ENCODE assay signal across 26 cellular contexts in the genomic region with DNA sequence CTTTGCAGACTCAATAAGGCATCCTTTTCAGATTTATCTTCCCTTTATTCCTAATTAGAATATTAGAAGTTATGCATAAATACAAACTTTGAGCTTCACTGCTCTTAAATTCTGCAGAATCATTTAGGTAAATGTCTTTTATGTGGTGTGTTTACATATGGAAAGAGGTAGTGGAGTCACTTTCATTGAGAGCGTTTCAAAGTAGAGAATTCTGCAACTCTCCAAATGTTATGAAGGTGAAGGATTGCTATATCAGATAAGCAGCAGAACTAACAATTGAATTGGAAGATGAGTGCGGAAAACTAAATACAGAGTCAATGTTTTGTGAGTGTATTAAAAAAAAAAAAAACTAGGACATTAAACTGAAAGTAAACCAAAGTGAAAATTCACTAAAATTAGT. TPM values are rescaled to one million over a fixed set of nuclear protein-coding genes. Genes with fewer than 3 reads are reported as not detected.
"Had no signal": no experiment of that assay in that cellular context is flagged by ENCODE, and none has a peak within 500 bp of the region (broad histone marks: within the 10 kb centered on the region; RNA-seq: fewer than 3 reads in every experiment).

No MANE protein-coding gene starts in this region.

- H3K27me3 ChIP-seq: pancreas, sigmoid colon, spleen, suprapubic skin, tibial artery, upper lobe of right lung had no signal

- H3K36me3 Mint-ChIP-seq: naive thymus-derived CD8-positive, alpha-beta T cell; stimulated activated effector memory CD8-positive, alpha-beta T cell treated with anti-CD3 and anti-CD28 coated beads, Interleukin-12 subunit alpha, Interleukin-12 subunit beta, amount 100 ng/mL, for 72 hours had no signal

- H3K4me3 Mint-ChIP-seq: naive thymus-derived CD8-positive, alpha-beta T cell; nephron; neural crest cell; stimulated activated effector memory CD8-positive, alpha-beta T cell treated with anti-CD3 and anti-CD28 coated beads, Interleukin-12 subunit alpha, Interleukin-12 subunit beta, amount 100 ng/mL, for 72 hours; stimulated activated naive CD8-positive, alpha-beta T cell treated with anti-CD3 and anti-CD28 coated beads, Interleukin-15, Interleukin-2, amounts not matched to agents 100 ng/mL and 50 ng/mL, for 24 hours had no signal

- H3K36me3 ChIP-seq: lower lobe of right lung, pancreas, prostate gland, sigmoid colon, spleen, suprapubic skin, thoracic aorta, tibial artery, upper lobe of right lung had no signal

- H3K27ac Mint-ChIP-seq: nephron; stimulated activated effector memory CD8-positive, alpha-beta T cell treated with anti-CD3 and anti-CD28 coated beads, Interleukin-12 subunit alpha, Interleukin-12 subunit beta, amount 100 ng/mL, for 72 hours; stimulated activated naive CD8-positive, alpha-beta T cell treated with anti-CD3 and anti-CD28 coated beads, Interleukin-15, Interleukin-2, amounts not matched to agents 100 ng/mL and 50 ng/mL, for 24 hours had no signal

- ATAC-seq: left ventricle myocardium superior; lower lobe of right lung; naive thymus-derived CD8-positive, alpha-beta T cell; pancreas; right cardiac atrium; stimulated activated effector memory CD8-positive, alpha-beta T cell treated with anti-CD3 and anti-CD28 coated beads, Interleukin-12 subunit alpha, Interleukin-12 subunit beta, amount 100 ng/mL, for 72 hours; upper lobe of right lung had no signal

- H3K27ac ChIP-seq: lower lobe of right lung, pancreas, prostate gland, sigmoid colon, spleen, suprapubic skin, thoracic aorta, tibial artery, upper lobe of right lung had no signal

- H3K4me1 Mint-ChIP-seq: naive thymus-derived CD8-positive, alpha-beta T cell; nephron; neural crest cell; stimulated activated effector memory CD8-positive, alpha-beta T cell treated with anti-CD3 and anti-CD28 coated beads, Interleukin-12 subunit alpha, Interleukin-12 subunit beta, amount 100 ng/mL, for 72 hours had no signal

- H3K9me3 ChIP-seq: lower lobe of right lung, pancreas, prostate gland, sigmoid colon, spleen, suprapubic skin, thoracic aorta, tibial artery, upper lobe of right lung had no signal

- H3K4me3 ChIP-seq: lower lobe of right lung, pancreas, prostate gland, sigmoid colon, spleen, suprapubic skin, thoracic aorta, tibial artery, upper lobe of right lung had no signal

- DNase-seq: islet precursor cell; left ventricle myocardium superior; lower lobe of right lung; mammary epithelial cell; mesenchymal stem cell; naive thymus-derived CD8-positive, alpha-beta T cell; nucleus accumbens; pancreas; posterior cingulate gyrus; retina; right cardiac atrium; sigmoid colon; small intestine; spleen; stimulated activated CD4-positive, alpha-beta T cell treated with anti-CD3 and anti-CD28 coated beads, Interleukin-4, amount 100 ng/mL, for 24 hours; stimulated activated naive CD4-positive, alpha-beta T cell; tibial artery; trophoblast cell; upper lobe of right lung had no signal

- H3K9me3 Mint-ChIP-seq: naive thymus-derived CD8-positive, alpha-beta T cell; nephron; stimulated activated effector memory CD8-positive, alpha-beta T cell treated with anti-CD3 and anti-CD28 coated beads, Interleukin-12 subunit alpha, Interleukin-12 subunit beta, amount 100 ng/mL, for 72 hours; stimulated activated naive CD8-positive, alpha-beta T cell treated with anti-CD3 and anti-CD28 coated beads, Interleukin-15, Interleukin-2, amounts not matched to agents 100 ng/mL and 50 ng/mL, for 24 hours had no signal

- H3K4me1 ChIP-seq: lower lobe of right lung, pancreas, prostate gland, spleen, suprapubic skin, upper lobe of right lung had no signal

RNA-seq across cellular contexts. Expression of a gene that starts 19.3 kb away (rescaled TPM):
- polyA plus RNA-seq: naive thymus-derived CD8-positive, alpha-beta T cell had no signal
